2 cellular contexts compared by ENCODE assay signal in genomic region chr18:67568166-67568565, GRCh38.
A peak's percentile ranks its signal among the peaks of the same experiment; 100 is the strongest.
TF ChIP-seq lines count a peak whose summit lies in the region.

No MANE protein-coding gene starts in this region.

TF ChIP-seq in GM23338, 12 proteins besides CTCF, POLR2A, EP300 and RAD21:
- TF ChIP-seq CREB1 (CRISPR knock-in tag; IDR thresholded peaks at IDR 0.05; ENCODE audit: low read depth) (0 out of 2 replicates have a peak, but pooled peaks have one; percentile 12), STAT1 (IDR thresholded peaks at IDR 0.05; ENCODE audit: unreplicated experiment) (no peak)

TF ChIP-seq in H1, 55 proteins besides CTCF, POLR2A, EP300 and RAD21:
- TF ChIP-seq HDAC6 (IDR thresholded peaks at IDR 0.05; ENCODE audit: low read depth, low read length) (no peak), USF2 (IDR thresholded peaks at IDR 0.05; ENCODE audit: low read length) (no peak), TEAD4 (IDR thresholded peaks at IDR 0.05; ENCODE audit: low read depth, low read length) (no peak), CHD1 (IDR thresholded peaks at IDR 0.05; ENCODE audit: low read depth, low read length) (no peak), GTF2F1 (IDR thresholded peaks at IDR 0.05; ENCODE audit: borderline replicate concordance, low read depth, low read length) (no peak), CHD2 (IDR thresholded peaks at IDR 0.05; ENCODE audit: low read length) (no peak), CREB1 (IDR thresholded peaks at IDR 0.05) (0 out of 2 replicates have a peak, but pooled peaks have one; percentile 31)
- TF ChIP-seq, protein P1, sequence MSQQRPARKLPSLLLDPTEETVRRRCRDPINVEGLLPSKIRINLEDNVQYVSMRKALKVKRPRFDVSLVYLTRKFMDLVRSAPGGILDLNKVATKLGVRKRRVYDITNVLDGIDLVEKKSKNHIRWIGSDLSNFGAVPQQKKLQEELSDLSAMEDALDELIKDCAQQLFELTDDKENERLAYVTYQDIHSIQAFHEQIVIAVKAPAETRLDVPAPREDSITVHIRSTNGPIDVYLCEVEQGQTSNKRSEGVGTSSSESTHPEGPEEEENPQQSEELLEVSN (IDR thresholded peaks at IDR 0.05): no peak
